Comparison of ENCODE assay signal across 4 cellular contexts in genomic region chr15:41899854-41900442, GRCh38.
TF ChIP-seq lines count a peak whose summit lies in the region.

No MANE protein-coding gene starts in this region.

TF ChIP-seq in SK-N-SH, 30 proteins besides CTCF, POLR2A, EP300 and RAD21:
- TF ChIP-seq POLR2AphosphoS5 (IDR thresholded peaks at IDR 0.05; ENCODE audit: low read depth, low read length) (no peak), NRF1 (IDR thresholded peaks at IDR 0.05; ENCODE audit: low read depth, low read length) (no peak), MEF2A (IDR thresholded peaks at IDR 0.05; ENCODE audit: borderline replicate concordance, low read depth) (no peak), JUND (IDR thresholded peaks at IDR 0.05) (no peak), TEAD4 (IDR thresholded peaks at IDR 0.05; ENCODE audit: borderline replicate concordance, insufficient read depth) (no peak), TAF1 (IDR thresholded peaks at IDR 0.05; ENCODE audit: borderline replicate concordance, low read depth, low read length) (no peak), RXRA (IDR thresholded peaks at IDR 0.05; ENCODE audit: borderline replicate concordance, low read depth) (no peak), GABPA (IDR thresholded peaks at IDR 0.05; ENCODE audit: low read depth) (no peak), FOXJ3 (CRISPR knock-in tag; IDR thresholded peaks at IDR 0.05) (no peak)
- TF ChIP-seq, protein P1, sequence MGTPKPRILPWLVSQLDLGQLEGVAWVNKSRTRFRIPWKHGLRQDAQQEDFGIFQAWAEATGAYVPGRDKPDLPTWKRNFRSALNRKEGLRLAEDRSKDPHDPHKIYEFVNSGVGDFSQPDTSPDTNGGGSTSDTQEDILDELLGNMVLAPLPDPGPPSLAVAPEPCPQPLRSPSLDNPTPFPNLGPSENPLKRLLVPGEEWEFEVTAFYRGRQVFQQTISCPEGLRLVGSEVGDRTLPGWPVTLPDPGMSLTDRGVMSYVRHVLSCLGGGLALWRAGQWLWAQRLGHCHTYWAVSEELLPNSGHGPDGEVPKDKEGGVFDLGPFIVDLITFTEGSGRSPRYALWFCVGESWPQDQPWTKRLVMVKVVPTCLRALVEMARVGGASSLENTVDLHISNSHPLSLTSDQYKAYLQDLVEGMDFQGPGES (IDR thresholded peaks at IDR 0.05; ENCODE audit: low read depth, low read length): no peak
- TF ChIP-seq, protein P2, sequence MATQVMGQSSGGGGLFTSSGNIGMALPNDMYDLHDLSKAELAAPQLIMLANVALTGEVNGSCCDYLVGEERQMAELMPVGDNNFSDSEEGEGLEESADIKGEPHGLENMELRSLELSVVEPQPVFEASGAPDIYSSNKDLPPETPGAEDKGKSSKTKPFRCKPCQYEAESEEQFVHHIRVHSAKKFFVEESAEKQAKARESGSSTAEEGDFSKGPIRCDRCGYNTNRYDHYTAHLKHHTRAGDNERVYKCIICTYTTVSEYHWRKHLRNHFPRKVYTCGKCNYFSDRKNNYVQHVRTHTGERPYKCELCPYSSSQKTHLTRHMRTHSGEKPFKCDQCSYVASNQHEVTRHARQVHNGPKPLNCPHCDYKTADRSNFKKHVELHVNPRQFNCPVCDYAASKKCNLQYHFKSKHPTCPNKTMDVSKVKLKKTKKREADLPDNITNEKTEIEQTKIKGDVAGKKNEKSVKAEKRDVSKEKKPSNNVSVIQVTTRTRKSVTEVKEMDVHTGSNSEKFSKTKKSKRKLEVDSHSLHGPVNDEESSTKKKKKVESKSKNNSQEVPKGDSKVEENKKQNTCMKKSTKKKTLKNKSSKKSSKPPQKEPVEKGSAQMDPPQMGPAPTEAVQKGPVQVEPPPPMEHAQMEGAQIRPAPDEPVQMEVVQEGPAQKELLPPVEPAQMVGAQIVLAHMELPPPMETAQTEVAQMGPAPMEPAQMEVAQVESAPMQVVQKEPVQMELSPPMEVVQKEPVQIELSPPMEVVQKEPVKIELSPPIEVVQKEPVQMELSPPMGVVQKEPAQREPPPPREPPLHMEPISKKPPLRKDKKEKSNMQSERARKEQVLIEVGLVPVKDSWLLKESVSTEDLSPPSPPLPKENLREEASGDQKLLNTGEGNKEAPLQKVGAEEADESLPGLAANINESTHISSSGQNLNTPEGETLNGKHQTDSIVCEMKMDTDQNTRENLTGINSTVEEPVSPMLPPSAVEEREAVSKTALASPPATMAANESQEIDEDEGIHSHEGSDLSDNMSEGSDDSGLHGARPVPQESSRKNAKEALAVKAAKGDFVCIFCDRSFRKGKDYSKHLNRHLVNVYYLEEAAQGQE (IDR thresholded peaks at IDR 0.05; ENCODE audit: low read depth, low read length): no peak
TF ChIP-seq in SK-N-SH: peak in this region for 0.

TF ChIP-seq in SK-N-SH treated with all-trans-retinoic acid at 6 μM for 48 hours, 23 proteins besides CTCF, POLR2A, EP300 and RAD21 (continues in another document):
- no peak for TF ChIP-seq PATZ1 (CRISPR knock-in tag; IDR thresholded peaks at IDR 0.05; ENCODE audit: borderline replicate concordance)
- TF ChIP-seq RARB (CRISPR knock-in tag; IDR thresholded peaks at IDR 0.05): no peak
- no peak for TF ChIP-seq PPARA (CRISPR knock-in tag; IDR thresholded peaks at IDR 0.05; ENCODE audit: borderline replicate concordance)
- TF ChIP-seq TOX (CRISPR knock-in tag; IDR thresholded peaks at IDR 0.05; ENCODE audit: borderline replicate concordance): no peak
- TF ChIP-seq ISL1 (CRISPR knock-in tag; IDR thresholded peaks at IDR 0.05): no peak
- TF ChIP-seq ARNTL (CRISPR knock-in tag; IDR thresholded peaks at IDR 0.05; ENCODE audit: borderline replicate concordance, low read depth): no peak
- TF ChIP-seq, protein P3, sequence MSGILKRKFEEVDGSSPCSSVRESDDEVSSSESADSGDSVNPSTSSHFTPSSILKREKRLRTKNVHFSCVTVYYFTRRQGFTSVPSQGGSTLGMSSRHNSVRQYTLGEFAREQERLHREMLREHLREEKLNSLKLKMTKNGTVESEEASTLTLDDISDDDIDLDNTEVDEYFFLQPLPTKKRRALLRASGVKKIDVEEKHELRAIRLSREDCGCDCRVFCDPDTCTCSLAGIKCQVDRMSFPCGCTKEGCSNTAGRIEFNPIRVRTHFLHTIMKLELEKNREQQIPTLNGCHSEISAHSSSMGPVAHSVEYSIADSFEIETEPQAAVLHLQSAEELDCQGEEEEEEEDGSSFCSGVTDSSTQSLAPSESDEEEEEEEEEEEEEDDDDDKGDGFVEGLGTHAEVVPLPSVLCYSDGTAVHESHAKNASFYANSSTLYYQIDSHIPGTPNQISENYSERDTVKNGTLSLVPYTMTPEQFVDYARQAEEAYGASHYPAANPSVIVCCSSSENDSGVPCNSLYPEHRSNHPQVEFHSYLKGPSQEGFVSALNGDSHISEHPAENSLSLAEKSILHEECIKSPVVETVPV (CRISPR knock-in tag; IDR thresholded peaks at IDR 0.05): no peak
- TF ChIP-seq ZFP3 (CRISPR knock-in tag; IDR thresholded peaks at IDR 0.05): no peak
- no peak for TF ChIP-seq POU6F1 (CRISPR knock-in tag; IDR thresholded peaks at IDR 0.05; ENCODE audit: borderline replicate concordance, low read depth)

TF ChIP-seq in HCT116, 20 proteins besides CTCF, POLR2A, EP300 and RAD21 (continues in another document):
- TF ChIP-seq, protein P2 (IDR thresholded peaks at IDR 0.05; ENCODE audit: low read depth): no peak
- no peak for TF ChIP-seq YY1 (IDR thresholded peaks at IDR 0.05; ENCODE audit: extremely low read depth, insufficient replicate concordance, low read depth, low read length)
- no peak for TF ChIP-seq EGR1 (IDR thresholded peaks at IDR 0.05; ENCODE audit: low read depth)
- TF ChIP-seq CEBPB (IDR thresholded peaks at IDR 0.05; ENCODE audit: low read depth): no peak
- TF ChIP-seq SP1 (IDR thresholded peaks at IDR 0.05; ENCODE audit: low read depth): no peak
- TF ChIP-seq TCF7L2 (IDR thresholded peaks at IDR 0.05; ENCODE audit: borderline replicate concordance, extremely low read depth, insufficient read depth, insufficient read length): no peak
- no peak for TF ChIP-seq SRF (IDR thresholded peaks at IDR 0.05; ENCODE audit: low read depth)
- no peak for TF ChIP-seq ZNF274 (IDR thresholded peaks at IDR 0.05; ENCODE audit: low read depth, low read length)
- TF ChIP-seq SIN3A (IDR thresholded peaks at IDR 0.05; ENCODE audit: low read depth): no peak
- TF ChIP-seq, protein P4, sequence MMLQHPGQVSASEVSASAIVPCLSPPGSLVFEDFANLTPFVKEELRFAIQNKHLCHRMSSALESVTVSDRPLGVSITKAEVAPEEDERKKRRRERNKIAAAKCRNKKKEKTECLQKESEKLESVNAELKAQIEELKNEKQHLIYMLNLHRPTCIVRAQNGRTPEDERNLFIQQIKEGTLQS (IDR thresholded peaks at IDR 0.05): no peak
- no peak for TF ChIP-seq JUND (IDR thresholded peaks at IDR 0.05)
- TF ChIP-seq POLR2AphosphoS5 (IDR thresholded peaks at IDR 0.05; ENCODE audit: low read depth, low read length): no peak
- TF ChIP-seq EZH2 (IDR thresholded peaks at IDR 0.05): no peak
- no peak for TF ChIP-seq FOSL1 (IDR thresholded peaks at IDR 0.05; ENCODE audit: low read depth)
- TF ChIP-seq ZFX (IDR thresholded peaks at IDR 0.05): no peak
- TF ChIP-seq CBX3 (IDR thresholded peaks at IDR 0.05; ENCODE audit: low read depth): no peak
- TF ChIP-seq, protein P5, sequence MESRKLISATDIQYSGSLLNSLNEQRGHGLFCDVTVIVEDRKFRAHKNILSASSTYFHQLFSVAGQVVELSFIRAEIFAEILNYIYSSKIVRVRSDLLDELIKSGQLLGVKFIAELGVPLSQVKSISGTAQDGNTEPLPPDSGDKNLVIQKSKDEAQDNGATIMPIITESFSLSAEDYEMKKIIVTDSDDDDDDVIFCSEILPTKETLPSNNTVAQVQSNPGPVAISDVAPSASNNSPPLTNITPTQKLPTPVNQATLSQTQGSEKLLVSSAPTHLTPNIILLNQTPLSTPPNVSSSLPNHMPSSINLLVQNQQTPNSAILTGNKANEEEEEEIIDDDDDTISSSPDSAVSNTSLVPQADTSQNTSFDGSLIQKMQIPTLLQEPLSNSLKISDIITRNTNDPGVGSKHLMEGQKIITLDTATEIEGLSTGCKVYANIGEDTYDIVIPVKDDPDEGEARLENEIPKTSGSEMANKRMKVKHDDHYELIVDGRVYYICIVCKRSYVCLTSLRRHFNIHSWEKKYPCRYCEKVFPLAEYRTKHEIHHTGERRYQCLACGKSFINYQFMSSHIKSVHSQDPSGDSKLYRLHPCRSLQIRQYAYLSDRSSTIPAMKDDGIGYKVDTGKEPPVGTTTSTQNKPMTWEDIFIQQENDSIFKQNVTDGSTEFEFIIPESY (IDR thresholded peaks at IDR 0.05; ENCODE audit: extremely low read depth, insufficient replicate concordance, low read length): no peak
- TF ChIP-seq ELF1 (IDR thresholded peaks at IDR 0.05; ENCODE audit: borderline replicate concordance, low read depth): no peak

TF ChIP-seq in GM23338, 12 proteins besides CTCF, POLR2A, EP300 and RAD21 (continues in another document):
- no peak for TF ChIP-seq ZNF331 (CRISPR knock-in tag; IDR thresholded peaks at IDR 0.05; ENCODE audit: low read depth)
- TF ChIP-seq, protein P6, sequence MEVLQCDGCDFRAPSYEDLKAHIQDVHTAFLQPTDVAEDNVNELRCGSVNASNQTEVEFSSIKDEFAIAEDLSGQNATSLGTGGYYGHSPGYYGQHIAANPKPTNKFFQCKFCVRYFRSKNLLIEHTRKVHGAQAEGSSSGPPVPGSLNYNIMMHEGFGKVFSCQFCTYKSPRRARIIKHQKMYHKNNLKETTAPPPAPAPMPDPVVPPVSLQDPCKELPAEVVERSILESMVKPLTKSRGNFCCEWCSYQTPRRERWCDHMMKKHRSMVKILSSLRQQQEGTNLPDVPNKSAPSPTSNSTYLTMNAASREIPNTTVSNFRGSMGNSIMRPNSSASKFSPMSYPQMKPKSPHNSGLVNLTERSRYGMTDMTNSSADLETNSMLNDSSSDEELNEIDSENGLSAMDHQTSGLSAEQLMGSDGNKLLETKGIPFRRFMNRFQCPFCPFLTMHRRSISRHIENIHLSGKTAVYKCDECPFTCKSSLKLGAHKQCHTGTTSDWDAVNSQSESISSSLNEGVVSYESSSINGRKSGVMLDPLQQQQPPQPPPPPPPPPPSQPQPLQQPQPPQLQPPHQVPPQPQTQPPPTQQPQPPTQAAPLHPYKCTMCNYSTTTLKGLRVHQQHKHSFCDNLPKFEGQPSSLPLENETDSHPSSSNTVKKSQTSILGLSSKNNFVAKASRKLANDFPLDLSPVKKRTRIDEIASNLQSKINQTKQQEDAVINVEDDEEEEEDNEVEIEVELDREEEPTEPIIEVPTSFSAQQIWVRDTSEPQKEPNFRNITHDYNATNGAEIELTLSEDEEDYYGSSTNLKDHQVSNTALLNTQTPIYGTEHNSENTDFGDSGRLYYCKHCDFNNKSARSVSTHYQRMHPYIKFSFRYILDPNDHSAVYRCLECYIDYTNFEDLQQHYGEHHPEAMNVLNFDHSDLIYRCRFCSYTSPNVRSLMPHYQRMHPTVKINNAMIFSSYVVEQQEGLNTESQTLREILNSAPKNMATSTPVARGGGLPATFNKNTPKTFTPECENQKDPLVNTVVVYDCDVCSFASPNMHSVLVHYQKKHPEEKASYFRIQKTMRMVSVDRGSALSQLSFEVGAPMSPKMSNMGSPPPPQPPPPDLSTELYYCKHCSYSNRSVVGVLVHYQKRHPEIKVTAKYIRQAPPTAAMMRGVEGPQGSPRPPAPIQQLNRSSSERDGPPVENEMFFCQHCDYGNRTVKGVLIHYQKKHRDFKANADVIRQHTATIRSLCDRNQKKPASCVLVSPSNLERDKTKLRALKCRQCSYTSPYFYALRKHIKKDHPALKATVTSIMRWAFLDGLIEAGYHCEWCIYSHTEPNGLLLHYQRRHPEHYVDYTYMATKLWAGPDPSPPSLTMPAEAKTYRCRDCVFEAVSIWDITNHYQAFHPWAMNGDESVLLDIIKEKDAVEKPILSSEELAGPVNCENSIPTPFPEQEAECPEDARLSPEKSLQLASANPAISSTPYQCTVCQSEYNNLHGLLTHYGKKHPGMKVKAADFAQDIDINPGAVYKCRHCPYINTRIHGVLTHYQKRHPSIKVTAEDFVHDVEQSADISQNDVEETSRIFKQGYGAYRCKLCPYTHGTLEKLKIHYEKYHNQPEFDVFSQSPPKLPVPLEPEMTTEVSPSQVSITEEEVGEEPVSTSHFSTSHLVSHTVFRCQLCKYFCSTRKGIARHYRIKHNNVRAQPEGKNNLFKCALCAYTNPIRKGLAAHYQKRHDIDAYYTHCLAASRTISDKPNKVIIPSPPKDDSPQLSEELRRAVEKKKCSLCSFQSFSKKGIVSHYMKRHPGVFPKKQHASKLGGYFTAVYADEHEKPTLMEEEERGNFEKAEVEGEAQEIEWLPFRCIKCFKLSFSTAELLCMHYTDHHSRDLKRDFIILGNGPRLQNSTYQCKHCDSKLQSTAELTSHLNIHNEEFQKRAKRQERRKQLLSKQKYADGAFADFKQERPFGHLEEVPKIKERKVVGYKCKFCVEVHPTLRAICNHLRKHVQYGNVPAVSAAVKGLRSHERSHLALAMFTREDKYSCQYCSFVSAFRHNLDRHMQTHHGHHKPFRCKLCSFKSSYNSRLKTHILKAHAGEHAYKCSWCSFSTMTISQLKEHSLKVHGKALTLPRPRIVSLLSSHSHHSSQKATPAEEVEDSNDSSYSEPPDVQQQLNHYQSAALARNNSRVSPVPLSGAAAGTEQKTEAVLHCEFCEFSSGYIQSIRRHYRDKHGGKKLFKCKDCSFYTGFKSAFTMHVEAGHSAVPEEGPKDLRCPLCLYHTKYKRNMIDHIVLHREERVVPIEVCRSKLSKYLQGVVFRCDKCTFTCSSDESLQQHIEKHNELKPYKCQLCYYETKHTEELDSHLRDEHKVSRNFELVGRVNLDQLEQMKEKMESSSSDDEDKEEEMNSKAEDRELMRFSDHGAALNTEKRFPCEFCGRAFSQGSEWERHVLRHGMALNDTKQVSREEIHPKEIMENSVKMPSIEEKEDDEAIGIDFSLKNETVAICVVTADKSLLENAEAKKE (CRISPR knock-in tag; IDR thresholded peaks at IDR 0.05): no peak
- no peak for TF ChIP-seq STAT1 (IDR thresholded peaks at IDR 0.05; ENCODE audit: unreplicated experiment)
- TF ChIP-seq EZH2 (IDR thresholded peaks at IDR 0.05; ENCODE audit: low read depth, unreplicated experiment): no peak
- no peak for TF ChIP-seq CREB1 (CRISPR knock-in tag; IDR thresholded peaks at IDR 0.05; ENCODE audit: low read depth)
